8 cellular contexts compared by ENCODE assay signal in the genomic region with DNA sequence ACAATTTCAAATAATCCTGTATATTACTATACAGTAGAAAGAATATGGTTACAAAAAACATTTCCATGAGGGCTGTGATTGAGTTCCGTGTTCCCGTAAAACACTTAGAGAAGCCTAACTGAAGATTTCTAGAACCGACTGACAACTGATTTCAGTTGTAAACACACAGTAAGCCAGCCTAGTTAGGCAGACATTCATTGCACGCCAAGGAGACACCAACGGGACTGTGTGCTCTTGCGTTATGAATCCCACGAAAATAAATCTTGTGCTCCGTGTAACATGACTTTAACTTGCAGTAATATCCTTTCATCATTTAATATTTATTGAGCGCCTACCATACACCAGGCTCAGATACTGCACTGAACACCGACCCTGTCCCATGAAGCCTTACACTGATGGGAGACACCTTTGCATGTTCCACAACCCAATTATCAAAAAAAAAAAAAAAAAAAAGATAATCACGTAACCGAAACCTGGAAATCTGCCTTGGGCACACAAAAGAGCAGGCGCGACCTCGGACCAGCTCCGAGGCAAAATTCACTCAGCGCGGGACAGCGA. TPM values are rescaled to one million over a fixed set of nuclear protein-coding genes. Genes with fewer than 3 reads are reported as not detected.
A peak's percentile ranks its signal among the peaks of the same experiment; 100 is the strongest.
DNase-seq lines count a peak whose midpoint lies in the region; ATAC-seq and TF ChIP-seq lines count a peak whose summit lies in the region.

No MANE protein-coding gene starts in this region.

- H4K20me1 ChIP-seq in GM23338 (replicated peaks; ENCODE audit: insufficient read depth), result peaks cover 22% of the 10 kb centered on the region; the same call in 1 of the 2 replicates

- H3K36me3 ChIP-seq in GM23338 (ENCODE audit: insufficient read depth) (no peaks in the 10 kb centered on the region), breast epithelium (no peaks in the 10 kb centered on the region)

- intact Hi-C loops in breast epithelium (cut with DNase I; ENCODE audit: low total_unique reads), result no loop called here

- H3K4me1 Mint-ChIP-seq in GM23338 (peaks cover 26% of the 10 kb centered on the region), mesothelial cell of epicardium (peaks cover 29% of the 10 kb centered on the region)

- no peaks in the 10 kb centered on the region for H3K9me3 ChIP-seq in breast epithelium

- H3K9me2 ChIP-seq in GM23338 (ENCODE audit: insufficient read depth), result no peaks in the 10 kb centered on the region

- TF ChIP-seq CTCF in GM23338 (conservative IDR thresholded peaks at IDR 0.05; ENCODE audit: low read depth in 2 of 2), result no peak
- peak in 1 of 3 donors; percentile 17 for TF ChIP-seq CTCF in breast epithelium (IDR thresholded peaks at IDR 0.05)
- no peak for TF ChIP-seq CTCF in mesothelial cell of epicardium (IDR thresholded peaks at IDR 0.05; ENCODE audit: unreplicated experiment)

- H3K27ac ChIP-seq in GM23338 (ENCODE audit: low read depth) (peak overlapping the region; percentile 73), breast epithelium (peak overlapping the region; percentile 94 to 95)

- H3K4me1 ChIP-seq in GM23338 (ENCODE audit: insufficient read depth), result peaks cover 24% of the 10 kb centered on the region
- peaks cover 0 to 6% of the 10 kb centered on the region in 2 donors for H3K4me1 ChIP-seq in breast epithelium

- H3K4me3 Mint-ChIP-seq in GM23338 (peak overlapping the region; percentile 99), mesothelial cell of epicardium (peak overlapping the region; percentile 99)

- DNase-seq in GM23338 (ENCODE audit: low spot score) (no peak), M059J (ENCODE audit: low read depth) (peak; percentile 24), breast epithelium (ENCODE audit: low spot score in 2 of 2) (no peak), mesothelial cell of epicardium (ENCODE audit: low spot score in 2 of 2, unreplicated experiment in 2 of 2) (no peak), NCI-H187 (lab: John Stamatoyannopoulos, UW) (no peak), NCI-H1694 treated with DMSO at 0.1 percent for 48 hours (lab: John Stamatoyannopoulos, UW) (no peak), HPDE6-E6E7 (ENCODE audit: extremely low spot score) (no peak)

- H2AFZ ChIP-seq in GM23338, result peak overlapping the region; percentile 57; the same call in 1 of the 2 replicates

- H3K9me3 Mint-ChIP-seq in GM23338 (no peaks in the 10 kb centered on the region), mesothelial cell of epicardium (peaks cover 16% of the 10 kb centered on the region)

- H3K36me3 Mint-ChIP-seq in GM23338 (ENCODE audit: low read depth) (peaks cover 30% of the 10 kb centered on the region), mesothelial cell of epicardium (peaks cover 13% of the 10 kb centered on the region)

- peaks cover 43% of the 10 kb centered on the region for H3K79me2 ChIP-seq in GM23338 (replicated peaks; ENCODE audit: insufficient read depth)

- no peaks in the 10 kb centered on the region for H3K27me3 ChIP-seq in GM23338 (ENCODE audit: insufficient read depth)
- H3K27me3 ChIP-seq in breast epithelium, result no peaks in the 10 kb centered on the region

- ATAC-seq in GM18505 (IDR thresholded peaks at IDR 0.05; ENCODE audit: unreplicated experiment) (peak; percentile 6), GM23338 (peak; percentile 2; the same call in 1 of the 3 replicates)

- peak overlapping the region; percentile 99 for H3K4me2 ChIP-seq in GM23338

- peak overlapping the region; percentile 100 for H3K27ac Mint-ChIP-seq in GM23338
- H3K27ac Mint-ChIP-seq in mesothelial cell of epicardium, result peak overlapping the region; percentile 100

- TF ChIP-seq POLR2A in GM18505 (IDR thresholded peaks at IDR 0.05; ENCODE audit: borderline replicate concordance, extremely low read depth, insufficient read depth, insufficient read length) (peak; percentile 92), breast epithelium (IDR thresholded peaks at IDR 0.05) (no peak)

- peaks cover 11% of the 10 kb centered on the region for H3K27me3 Mint-ChIP-seq in GM23338 (ENCODE audit: insufficient read depth, low read depth, poor library complexity)
- no peaks in the 10 kb centered on the region for H3K27me3 Mint-ChIP-seq in mesothelial cell of epicardium (ENCODE audit: low read depth)

- peaks cover 4% of the 10 kb centered on the region; the same call in 1 of the 2 replicates for H3F3A ChIP-seq in GM23338 (replicated peaks; ENCODE audit: low read depth)

- H3K4me3 ChIP-seq in GM23338 (peak overlapping the region; percentile 97), breast epithelium (peak overlapping the region; percentile 95 to 97 (median 97))

TF ChIP-seq in GM23338, 12 proteins besides CTCF, POLR2A, EP300 and RAD21:
- no peak for TF ChIP-seq ZNF114 (CRISPR knock-in tag; IDR thresholded peaks at IDR 0.05)
- no peak for TF ChIP-seq ZNF331 (CRISPR knock-in tag; IDR thresholded peaks at IDR 0.05; ENCODE audit: low read depth)
- no peak for TF ChIP-seq POLR2AphosphoS5 (IDR thresholded peaks at IDR 0.05; ENCODE audit: low read depth)
- TF ChIP-seq EZH2phosphoT487 (IDR thresholded peaks at IDR 0.05; ENCODE audit: unreplicated experiment), result no peak
- TF ChIP-seq STAT1 (IDR thresholded peaks at IDR 0.05; ENCODE audit: unreplicated experiment), result no peak
- TF ChIP-seq, protein P1, sequence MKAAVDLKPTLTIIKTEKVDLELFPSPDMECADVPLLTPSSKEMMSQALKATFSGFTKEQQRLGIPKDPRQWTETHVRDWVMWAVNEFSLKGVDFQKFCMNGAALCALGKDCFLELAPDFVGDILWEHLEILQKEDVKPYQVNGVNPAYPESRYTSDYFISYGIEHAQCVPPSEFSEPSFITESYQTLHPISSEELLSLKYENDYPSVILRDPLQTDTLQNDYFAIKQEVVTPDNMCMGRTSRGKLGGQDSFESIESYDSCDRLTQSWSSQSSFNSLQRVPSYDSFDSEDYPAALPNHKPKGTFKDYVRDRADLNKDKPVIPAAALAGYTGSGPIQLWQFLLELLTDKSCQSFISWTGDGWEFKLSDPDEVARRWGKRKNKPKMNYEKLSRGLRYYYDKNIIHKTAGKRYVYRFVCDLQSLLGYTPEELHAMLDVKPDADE (IDR thresholded peaks at IDR 0.05), result no peak
- no peak for TF ChIP-seq CREB1 (CRISPR knock-in tag; IDR thresholded peaks at IDR 0.05; ENCODE audit: low read depth)

RNA-seq across cellular contexts. Expression of a gene that starts 0.4 kb away (rescaled TPM):
- 119 and 143 TPM in 2 replicates for total RNA-seq in GM23338 (2014; rRNA removed; shearing (Covaris generic))
- polyA plus RNA-seq in GM23338 (2016; fragmentation: Nextera tagmentation; extraction: Ambion mirVana), result 85.8 and 92.5 TPM in 2 replicates
- total RNA-seq in M059J (2014; rRNA removed; shearing (Covaris generic)), result 36.5 and 56.9 TPM in 2 replicates
- total RNA-seq in breast epithelium (10 to 100 TPM; 28.5 to 39.2 (median 29.0) TPM), mesothelial cell of epicardium (44.0 to 48.3 TPM (median 45.7 TPM) in 3 replicates)
